ENCODE assay signal across 9 cellular contexts in genomic region chr1:66351474-66351873, GRCh38.
A peak's percentile ranks its signal among the peaks of the same experiment; 100 is the strongest.
DNase-seq lines count a peak whose midpoint lies in the region; ATAC-seq and TF ChIP-seq lines count a peak whose summit lies in the region.
"Had no signal": no experiment of that assay in that cellular context is flagged by ENCODE, and none has a peak within 500 bp of the region (broad histone marks: within the 10 kb centered on the region; RNA-seq: fewer than 3 reads in every experiment).

No MANE protein-coding gene starts in this region.

- CTCF ChIA-PET in GM10248 (lab: Yijun Ruan, JAX): interaction anchor here (1.3 to 5.7 kb wide), 10 partner anchors 9 to 100 kb away, joined by 4 to 40 read pairs (median 13); no protein-coding TSS in a partner anchor

- H3K9me3 ChIP-seq in heart right ventricle: no peaks in the 10 kb centered on the region
- H3K9me3 ChIP-seq in transverse colon: no peaks in the 10 kb centered on the region
- no peaks in the 10 kb centered on the region for H3K9me3 ChIP-seq in tibial artery

- peaks cover 1% of the 10 kb centered on the region for H3K27me3 Mint-ChIP-seq in endothelial cell (ENCODE audit: unreplicated experiment)

- H3K27ac ChIP-seq in heart right ventricle (peak overlapping the region in 7 of 10 donors; percentile 33 to 85 (median 71)), transverse colon (peak overlapping the region; percentile 44 to 71 (median 56)), tibial artery (no peak overlapping the region)

- in situ Hi-C loops in transverse colon (cut with MboI; ENCODE audit: low pct_ligation_motif_present in 1 of 4, low pct_unique_long_range_greater_than_20kb in 1 of 4, low sequenced_read_pairs in 3 of 4): no loop called here

- H3K4me3 Mint-ChIP-seq in endothelial cell (ENCODE audit: unreplicated experiment): peak overlapping the region; percentile 35

- peak overlapping the region; percentile 99 for H3K27ac Mint-ChIP-seq in endothelial cell (ENCODE audit: unreplicated experiment)

- POLR2A ChIA-PET in GM10248 (lab: Yijun Ruan, JAX): interaction anchor here (0.6 kb wide), 1 partner anchor 9 kb away, joined by 3 read pairs; no protein-coding TSS in a partner anchor

- TF ChIP-seq EP300 in transverse colon (IDR thresholded peaks at IDR 0.05; ENCODE audit: low read depth): no peak

- H3K4me1 ChIP-seq in heart right ventricle: peaks cover 7 to 91% (median 64%) of the 10 kb centered on the region in 9 donors
- H3K4me1 ChIP-seq in transverse colon: peaks cover 0 to 61% (median 15%) of the 10 kb centered on the region in 4 donors
- peaks cover 0 to 61% (median 30%) of the 10 kb centered on the region in 4 donors for H3K4me1 ChIP-seq in tibial artery

- TF ChIP-seq CTCF in heart right ventricle (IDR thresholded peaks at IDR 0.05): no peak
- TF ChIP-seq CTCF in endothelial cell (IDR thresholded peaks at IDR 0.05; ENCODE audit: unreplicated experiment): no peak
- TF ChIP-seq CTCF in transverse colon (IDR thresholded peaks at IDR 0.05): no peak
- TF ChIP-seq CTCF in tibial artery (IDR thresholded peaks at IDR 0.05): no peak
- TF ChIP-seq CTCF in GM10248 (IDR thresholded peaks at IDR 0.05; ENCODE audit: control extremely low read depth, extremely low read depth, low read depth, missing control alignments): no peak

- no peak overlapping the region for H3K4me3 ChIP-seq in heart right ventricle
- H3K4me3 ChIP-seq in transverse colon: no peak overlapping the region
- H3K4me3 ChIP-seq in tibial artery: no peak overlapping the region

- no peaks in the 10 kb centered on the region for H3K9me3 Mint-ChIP-seq in endothelial cell (ENCODE audit: unreplicated experiment)

- peaks cover 0 to 20% (median 0%) of the 10 kb centered on the region in 9 donors for H3K36me3 ChIP-seq in heart right ventricle
- no peaks in the 10 kb centered on the region for H3K36me3 ChIP-seq in transverse colon
- peaks cover 0 to 3% (median 0%) of the 10 kb centered on the region in 3 donors for H3K36me3 ChIP-seq in tibial artery

- no peak for TF ChIP-seq POLR2A in transverse colon (IDR thresholded peaks at IDR 0.05)

- intact Hi-C loops in heart right ventricle (cut with DNase I) (loop anchor here in 1 of 10 donors (5.0 kb wide), 1 partner anchor 79 kb away; no protein-coding TSS in a partner anchor), cardiac septum (cut with DNase I) (no loop called here), transverse colon (cut with DNase I; ENCODE audit: low total_unique reads) (no loop called here), tibial artery (cut with DNase I; ENCODE audit: low total_unique reads) (loop anchor here (10.0 kb wide), 1 partner anchor 93 kb away; no protein-coding TSS in a partner anchor)

- ATAC-seq in heart right ventricle (peak in 1 of 8 donors; percentile 4), HG03565 (IDR thresholded peaks at IDR 0.05; ENCODE audit: unreplicated experiment) (peak; percentile 25), GM21825 (IDR thresholded peaks at IDR 0.05; ENCODE audit: unreplicated experiment) (no peak)

- no peak for DNase-seq in heart right ventricle
- DNase-seq in cardiac septum (ENCODE audit: low spot score): no peak
- DNase-seq in endothelial cell (ENCODE audit: low spot score): no peak
- no peak for DNase-seq in transverse colon
- DNase-seq in tibial artery: no peak
- DNase-seq in GM10248 (ENCODE audit: extremely low spot score): no peak
- DNase-seq: NCI-H1105 had no signal

- H3K36me3 Mint-ChIP-seq in endothelial cell (ENCODE audit: low read depth, unreplicated experiment): peaks cover 13% of the 10 kb centered on the region

- H3K27me3 ChIP-seq in heart right ventricle (no peaks in the 10 kb centered on the region), transverse colon (no peaks in the 10 kb centered on the region), tibial artery (no peaks in the 10 kb centered on the region)

- peaks cover 86% of the 10 kb centered on the region for H3K4me1 Mint-ChIP-seq in endothelial cell (ENCODE audit: unreplicated experiment)

Comparison
In these comparisons a context has a peak if more than half of its experiments do, and no peak if none do; other contexts are left out.
1. H3K27ac ChIP-seq: peak in heart right ventricle (7 of 10) and transverse colon (4 of 4); none in tibial artery (0 of 2).